ENCODE assay signal across 8 cellular contexts in the genomic region with DNA sequence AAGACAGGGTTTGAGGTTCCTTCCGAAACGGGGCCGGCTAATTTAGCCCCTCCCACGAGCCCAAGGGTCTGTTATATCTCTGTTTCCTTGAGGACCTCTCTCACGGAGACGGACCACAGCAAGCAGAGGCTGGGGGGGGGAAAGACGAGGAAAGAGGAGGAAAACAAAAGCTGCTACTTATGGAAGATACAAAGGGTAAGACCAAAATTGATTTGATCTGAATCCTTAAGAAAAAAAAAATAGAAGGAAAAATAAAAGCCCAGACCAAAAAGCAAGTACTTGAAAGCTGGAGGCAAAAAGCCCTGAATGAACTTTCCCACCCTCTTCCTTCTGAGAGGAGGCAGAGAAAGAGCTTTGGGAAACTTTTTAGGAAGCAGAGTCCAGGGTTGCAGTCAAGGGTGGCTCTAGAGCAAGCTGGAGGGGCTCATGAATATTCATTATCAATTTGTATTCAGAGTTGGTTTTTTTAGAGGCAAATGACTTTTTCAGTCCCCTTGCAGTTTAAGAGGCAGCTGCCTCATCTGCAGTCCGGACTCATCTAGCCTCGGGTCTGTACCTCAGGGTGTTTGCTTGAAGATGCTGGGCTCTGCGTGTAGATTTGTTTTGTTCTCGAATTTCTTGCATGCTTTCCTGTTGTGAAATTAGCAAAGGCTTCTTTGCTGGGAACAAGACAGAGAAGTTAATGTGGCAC. TPM values are rescaled to one million over a fixed set of nuclear protein-coding genes. Genes with fewer than 3 reads are reported as not detected.
A peak's percentile ranks its signal among the peaks of the same experiment; 100 is the strongest.
DNase-seq lines count a peak whose midpoint lies in the region; ATAC-seq, FAIRE-seq and TF ChIP-seq lines count a peak whose summit lies in the region.

A gene with protein sequence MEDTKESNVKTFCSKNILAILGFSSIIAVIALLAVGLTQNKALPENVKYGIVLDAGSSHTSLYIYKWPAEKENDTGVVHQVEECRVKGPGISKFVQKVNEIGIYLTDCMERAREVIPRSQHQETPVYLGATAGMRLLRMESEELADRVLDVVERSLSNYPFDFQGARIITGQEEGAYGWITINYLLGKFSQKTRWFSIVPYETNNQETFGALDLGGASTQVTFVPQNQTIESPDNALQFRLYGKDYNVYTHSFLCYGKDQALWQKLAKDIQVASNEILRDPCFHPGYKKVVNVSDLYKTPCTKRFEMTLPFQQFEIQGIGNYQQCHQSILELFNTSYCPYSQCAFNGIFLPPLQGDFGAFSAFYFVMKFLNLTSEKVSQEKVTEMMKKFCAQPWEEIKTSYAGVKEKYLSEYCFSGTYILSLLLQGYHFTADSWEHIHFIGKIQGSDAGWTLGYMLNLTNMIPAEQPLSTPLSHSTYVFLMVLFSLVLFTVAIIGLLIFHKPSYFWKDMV (plus strand): TSS at position 103 of the 691 bp plus-strand sequence. CDS start 77 bp downstream, at position 180.

- peak within 1 kb of the TSS; percentile 31 for H3K4me2 ChIP-seq in Karpas-422 (ENCODE audit: low read depth, low read length, poor library complexity, severe bottlenecking)

- POLR2A ChIA-PET in naive thymus-derived CD8-positive, alpha-beta T cell (lab: Charles Lee) = interaction anchor here (0.6 kb wide), 1 partner anchor 28 kb away, joined by 3 read pairs; no protein-coding TSS in a partner anchor

- peak within 1 kb of the TSS in 5 of 10 donors; percentile 3 to 73 (median 20) for H3K4me3 Mint-ChIP-seq in naive thymus-derived CD8-positive, alpha-beta T cell

- H3K27ac ChIP-seq in Karpas-422 (ENCODE audit: low read length) (no peak within 1 kb of the TSS), colonic mucosa (peak within 1 kb of the TSS; percentile 49), tibial artery (peak within 1 kb of the TSS; percentile 81 to 92)

- H3K9me3 ChIP-seq in Karpas-422 (ENCODE audit: low read length) (no peaks in the 10 kb centered on the region), colonic mucosa (no peaks in the 10 kb centered on the region), tibial artery (no peaks in the 10 kb centered on the region)

- no peaks in the 10 kb centered on the region for H3K36me3 Mint-ChIP-seq in naive thymus-derived CD8-positive, alpha-beta T cell

- intact Hi-C loops in colonic mucosa (cut with DNase I) (no loop called here), tibial artery (cut with DNase I; ENCODE audit: low total_unique reads) (no loop called here)

- DNase-seq in GM12891 (ENCODE audit: insufficient read length, low spot score) = no peak
- no peak for DNase-seq in Karpas-422
- peak; percentile 25 for DNase-seq in colonic mucosa
- DNase-seq in medulla oblongata (ENCODE audit: extremely low spot score) = peak; percentile 59
- DNase-seq in tibial artery = no peak
- no peak for DNase-seq in naive thymus-derived CD8-positive, alpha-beta T cell
- DNase-seq in RCC 7860 (ENCODE audit: low spot score) = no peak
- DNase-seq in SW 1271 (lab: John Stamatoyannopoulos, UW) = no peak

- peak; percentile 89 for FAIRE-seq in GM12891 (lab: Jason Lieb, UNC)
- FAIRE-seq in RCC 7860 (lab: Jason Lieb, UNC) = no peak

- H3K79me2 ChIP-seq in Karpas-422 (ENCODE audit: low read length) = no peaks in the 10 kb centered on the region

- peaks cover 11 to 44% (median 16%) of the 10 kb centered on the region in 5 donors for H3K27me3 Mint-ChIP-seq in naive thymus-derived CD8-positive, alpha-beta T cell

- H3K9ac ChIP-seq in Karpas-422 (ENCODE audit: low read length) (no peak within 1 kb of the TSS), colonic mucosa (ENCODE audit: low read depth in 2 of 2, low read length in 2 of 2) (peak within 1 kb of the TSS; percentile 58 to 61)

- H2AFZ ChIP-seq in Karpas-422 (ENCODE audit: low read length) = no peak within 1 kb of the TSS

- H3K27me3 ChIP-seq in Karpas-422 (ENCODE audit: low read length) (no peaks in the 10 kb centered on the region), colonic mucosa (no peaks in the 10 kb centered on the region), tibial artery (no peaks in the 10 kb centered on the region)

- H3K36me3 ChIP-seq in Karpas-422 (ENCODE audit: insufficient read depth, low read length) = no peaks in the 10 kb centered on the region
- H3K36me3 ChIP-seq in colonic mucosa = no peaks in the 10 kb centered on the region
- no peaks in the 10 kb centered on the region for H3K36me3 ChIP-seq in tibial artery

- no peaks in the 10 kb centered on the region for H3K9me3 Mint-ChIP-seq in naive thymus-derived CD8-positive, alpha-beta T cell

- H3K27ac Mint-ChIP-seq in naive thymus-derived CD8-positive, alpha-beta T cell = peak within 1 kb of the TSS in 3 of 10 donors; percentile 59 to 74 (median 64)

- peaks cover 31% of the 10 kb centered on the region for H3K4me1 ChIP-seq in Karpas-422 (ENCODE audit: low read length)
- no peaks in the 10 kb centered on the region for H3K4me1 ChIP-seq in colonic mucosa
- H3K4me1 ChIP-seq in tibial artery = peaks cover 0 to 48% (median 19%) of the 10 kb centered on the region in 4 donors

- H3K4me3 ChIP-seq in Karpas-422 (ENCODE audit: low read length) = no peak within 1 kb of the TSS
- H3K4me3 ChIP-seq in colonic mucosa = peak within 1 kb of the TSS; percentile 29
- H3K4me3 ChIP-seq in tibial artery = peak within 1 kb of the TSS; percentile 54 to 56

- ATAC-seq in naive thymus-derived CD8-positive, alpha-beta T cell = no peak

- peak; percentile 67 for TF ChIP-seq POLR2A in GM12891 (IDR thresholded peaks at IDR 0.05; ENCODE audit: low read depth, low read length)

- TF ChIP-seq CTCF in colonic mucosa (IDR thresholded peaks at IDR 0.05) (no peak), tibial artery (IDR thresholded peaks at IDR 0.05) (no peak)

- no peaks in the 10 kb centered on the region for H3K9me2 ChIP-seq in Karpas-422 (replicated peaks; ENCODE audit: insufficient read depth, low read length)

- H3K4me1 Mint-ChIP-seq in naive thymus-derived CD8-positive, alpha-beta T cell = peaks cover 5 to 45% (median 10%) of the 10 kb centered on the region in 4 donors

- no peaks in the 10 kb centered on the region for H4K20me1 ChIP-seq in Karpas-422 (ENCODE audit: insufficient read depth, low read depth, low read length)

TF ChIP-seq in GM12891, 5 proteins besides CTCF, POLR2A, EP300 and RAD21:
- peak; percentile 93; the same call in 1 of the 2 replicates for TF ChIP-seq POU2F2 (IDR thresholded peaks at IDR 0.05; ENCODE audit: low read depth, low read length)
- TF ChIP-seq PAX5 (IDR thresholded peaks at IDR 0.05; ENCODE audit: insufficient read depth, low read length, severe bottlenecking) = no peak
- TF ChIP-seq TAF1 (IDR thresholded peaks at IDR 0.05; ENCODE audit: low read depth, low read length) = 0 out of 2 replicates have a peak, but pooled peaks have one; percentile 13
- no peak; the same call in 1 of the 2 replicates for TF ChIP-seq POLR2AphosphoS5 (IDR thresholded peaks at IDR 0.05; ENCODE audit: low read depth, low read length)
- no peak for TF ChIP-seq SPI1 (IDR thresholded peaks at IDR 0.05; ENCODE audit: low read depth, low read length)

RNA-seq across cellular contexts. Expression of the gene that starts here (rescaled TPM):
- 201 TPM for polyA plus RNA-seq in GM12891 (2012; ENCODE audit: low read depth, missing spikeins)
- total RNA-seq in Karpas-422 (2014; rRNA removed; shearing (Covaris generic); ENCODE audit: low replicate concordance) = 0.11 and 0.32 TPM in 2 replicates
- total RNA-seq in colonic mucosa = 10 to 100 TPM in 1 of 2 donors, 1 to 10 TPM in 1; 4.5 to 10.8 TPM
- 1 to 10 TPM; 1.4 to 1.6 TPM for total RNA-seq in naive thymus-derived CD8-positive, alpha-beta T cell
- polyA plus RNA-seq in naive thymus-derived CD8-positive, alpha-beta T cell = under 1 TPM; 0.16 to 0.25 (median 0.17) TPM

Comparison
In these comparisons a context has a peak if more than half of its experiments do, and no peak if none do; other contexts are left out.
1. DNase-seq: peak in colonic mucosa (single experiment) and medulla oblongata (single experiment); none in GM12891 (single experiment), Karpas-422 (single experiment), tibial artery (0 of 2), naive thymus-derived CD8-positive, alpha-beta T cell (0 of 10), RCC 7860 (single experiment) and SW 1271 (0 of 2).